1 cellular context compared by ENCODE assay signal in genomic region chr1:116377564-116378529, GRCh38.
TF ChIP-seq lines count a peak whose summit lies in the region.

No MANE protein-coding gene starts in this region.

TF ChIP-seq in K562, 482 proteins besides CTCF, POLR2A, EP300 and RAD21 (continued from another document and continues in another):
- TF ChIP-seq ZNF280B (CRISPR knock-in tag; IDR thresholded peaks at IDR 0.05) (no peak), STAT6 (CRISPR knock-in tag; IDR thresholded peaks at IDR 0.05) (no peak), KAT8 (IDR thresholded peaks at IDR 0.05; ENCODE audit: low read depth) (no peak), KLF10 (CRISPR knock-in tag; IDR thresholded peaks at IDR 0.05) (no peak), CREM (IDR thresholded peaks at IDR 0.05; ENCODE audit: low read depth) (peak; percentile 30; the same call in 1 of the 2 replicates), PKNOX1 (IDR thresholded peaks at IDR 0.05) (no peak), FIP1L1 (IDR thresholded peaks at IDR 0.05; ENCODE audit: low read depth, low read length, poor library complexity, severe bottlenecking) (no peak), ZNF232 (CRISPR knock-in tag; IDR thresholded peaks at IDR 0.05) (no peak), ZNF778 (CRISPR knock-in tag; IDR thresholded peaks at IDR 0.05) (no peak), ZNF395 (CRISPR knock-in tag; IDR thresholded peaks at IDR 0.05) (no peak), ESRRA (IDR thresholded peaks at IDR 0.05; ENCODE audit: borderline replicate concordance, low read depth) (no peak), MCM5 (IDR thresholded peaks at IDR 0.05; ENCODE audit: low read depth) (no peak), E2F1 (CRISPR knock-in tag; IDR thresholded peaks at IDR 0.05) (no peak), ID3 (CRISPR knock-in tag; IDR thresholded peaks at IDR 0.05) (no peak), ID3 (tag; IDR thresholded peaks at IDR 0.05) (no peak), SMARCC2 (IDR thresholded peaks at IDR 0.05; ENCODE audit: low read depth) (no peak), ZNF134 (CRISPR knock-in tag; conservative IDR thresholded peaks at IDR 0.05) (0 out of 2 replicates have a peak, but pooled peaks have one; percentile 45), FOXK2 (conservative IDR thresholded peaks at IDR 0.05 in 1 of 2, IDR thresholded peaks at IDR 0.05 in 1 of 2; ENCODE audit: low read depth in 2 of 2) (0 out of 4 replicates have a peak, but pooled peaks of 1 of the 2 experiments have one; percentile 22), MAZ (CRISPR knock-in tag; conservative IDR thresholded peaks at IDR 0.05 in 1 of 2, IDR thresholded peaks at IDR 0.05 in 1 of 2) (no peak), SOX6 (IDR thresholded peaks at IDR 0.05) (peak; percentile 28; the same call in 1 of the 2 replicates), NFYB (IDR thresholded peaks at IDR 0.05; ENCODE audit: extremely low read depth, insufficient read length) (no peak), MTF1 (CRISPR knock-in tag; IDR thresholded peaks at IDR 0.05; ENCODE audit: borderline replicate concordance) (no peak), MEF2A (IDR thresholded peaks at IDR 0.05; ENCODE audit: control insufficient read depth, low read depth, low read length) (peak; percentile 21; the same call in 1 of the 2 replicates), ZNF586 (CRISPR knock-in tag; conservative IDR thresholded peaks at IDR 0.05) (no peak), ARID4B (CRISPR knock-in tag; IDR thresholded peaks at IDR 0.05) (no peak), POLR2AphosphoS2 (IDR thresholded peaks at IDR 0.05; ENCODE audit: low read length) (no peak), ZBTB8A (IDR thresholded peaks at IDR 0.05; ENCODE audit: partially characterized antibody) (no peak), BCL6 (CRISPR knock-in tag; IDR thresholded peaks at IDR 0.05) (no peak), MECOM (CRISPR knock-in tag; IDR thresholded peaks at IDR 0.05) (no peak), ZNF551 (CRISPR knock-in tag; IDR thresholded peaks at IDR 0.05) (no peak), PHF8 (IDR thresholded peaks at IDR 0.05; ENCODE audit: borderline replicate concordance, low read length) (no peak), SRSF7 (optimal IDR thresholded peaks at IDR 0.05; ENCODE audit: low read depth, low read length) (no peak), KAT2B (IDR thresholded peaks at IDR 0.05; ENCODE audit: low read depth, low read length) (no peak), HDAC3 (IDR thresholded peaks at IDR 0.05; ENCODE audit: borderline replicate concordance, partially characterized antibody) (no peak), PHF21A (IDR thresholded peaks at IDR 0.05; ENCODE audit: borderline replicate concordance, low read depth) (no peak), TBP (optimal IDR thresholded peaks at IDR 0.05; ENCODE audit: low read depth, low read length) (no peak), FUS (optimal IDR thresholded peaks at IDR 0.05; ENCODE audit: low read depth, low read length) (no peak), ZNF699 (CRISPR knock-in tag; IDR thresholded peaks at IDR 0.05; ENCODE audit: insufficient replicate concordance) (no peak), ESRRB (CRISPR knock-in tag; IDR thresholded peaks at IDR 0.05; ENCODE audit: borderline replicate concordance) (no peak), FOSL1 (tag; conservative IDR thresholded peaks at IDR 0.05) (peak; percentile 85), BDP1 (IDR thresholded peaks at IDR 0.05; ENCODE audit: insufficient read depth, insufficient read length) (no peak), ARID1B (IDR thresholded peaks at IDR 0.05) (peak; percentile 35), EP400 (IDR thresholded peaks at IDR 0.05) (no peak), POLR2G (IDR thresholded peaks at IDR 0.05; ENCODE audit: low read depth, low read length) (no peak), SP1 (CRISPR knock-in tag; IDR thresholded peaks at IDR 0.05) (peak; percentile 58; the same call in 1 of the 2 replicates), KDM4B (IDR thresholded peaks at IDR 0.05; ENCODE audit: borderline replicate concordance in 2 of 2, low read depth in 1 of 2) (no peak), ZNF217 (CRISPR knock-in tag; IDR thresholded peaks at IDR 0.05) (no peak), CEBPZ (IDR thresholded peaks at IDR 0.05; ENCODE audit: borderline replicate concordance, low read depth, low read length) (no peak), PRPF4 (IDR thresholded peaks at IDR 0.05; ENCODE audit: insufficient read depth, low read depth, low read length, poor library complexity, severe bottlenecking) (no peak), HSF4 (CRISPR knock-in tag; IDR thresholded peaks at IDR 0.05; ENCODE audit: borderline replicate concordance) (no peak), ATF6 (CRISPR knock-in tag; IDR thresholded peaks at IDR 0.05) (no peak), ELF1 (tag; IDR thresholded peaks at IDR 0.05) (no peak), RBM39 (optimal IDR thresholded peaks at IDR 0.05; ENCODE audit: low read depth, low read length) (no peak)
